1 cellular context compared by ENCODE assay signal in the genomic region with DNA sequence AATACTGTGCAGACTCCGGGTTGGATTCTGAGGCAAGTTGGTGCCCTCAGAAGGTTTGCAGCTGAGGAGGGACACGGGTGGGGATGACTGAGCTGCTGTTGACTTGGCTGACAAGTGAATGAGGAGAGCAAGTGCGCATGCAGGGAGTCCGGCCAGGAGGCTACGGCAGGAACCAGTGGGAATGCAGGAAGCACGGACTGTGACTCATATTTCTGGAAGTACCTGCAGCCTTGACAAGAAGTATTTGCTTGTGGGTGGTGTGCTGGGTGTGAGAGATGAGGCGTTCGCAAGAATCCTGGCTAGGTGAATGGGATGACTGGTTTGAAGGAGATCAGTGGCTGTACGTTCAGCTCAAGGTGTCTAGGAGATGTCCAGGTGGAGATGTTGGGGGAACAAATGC.
TF ChIP-seq lines count a peak whose summit lies in the region.

No MANE protein-coding gene starts in this region.

TF ChIP-seq in HEK293, 187 proteins besides CTCF, POLR2A, EP300 and RAD21 (continued from another document):
- TF ChIP-seq, protein P1, sequence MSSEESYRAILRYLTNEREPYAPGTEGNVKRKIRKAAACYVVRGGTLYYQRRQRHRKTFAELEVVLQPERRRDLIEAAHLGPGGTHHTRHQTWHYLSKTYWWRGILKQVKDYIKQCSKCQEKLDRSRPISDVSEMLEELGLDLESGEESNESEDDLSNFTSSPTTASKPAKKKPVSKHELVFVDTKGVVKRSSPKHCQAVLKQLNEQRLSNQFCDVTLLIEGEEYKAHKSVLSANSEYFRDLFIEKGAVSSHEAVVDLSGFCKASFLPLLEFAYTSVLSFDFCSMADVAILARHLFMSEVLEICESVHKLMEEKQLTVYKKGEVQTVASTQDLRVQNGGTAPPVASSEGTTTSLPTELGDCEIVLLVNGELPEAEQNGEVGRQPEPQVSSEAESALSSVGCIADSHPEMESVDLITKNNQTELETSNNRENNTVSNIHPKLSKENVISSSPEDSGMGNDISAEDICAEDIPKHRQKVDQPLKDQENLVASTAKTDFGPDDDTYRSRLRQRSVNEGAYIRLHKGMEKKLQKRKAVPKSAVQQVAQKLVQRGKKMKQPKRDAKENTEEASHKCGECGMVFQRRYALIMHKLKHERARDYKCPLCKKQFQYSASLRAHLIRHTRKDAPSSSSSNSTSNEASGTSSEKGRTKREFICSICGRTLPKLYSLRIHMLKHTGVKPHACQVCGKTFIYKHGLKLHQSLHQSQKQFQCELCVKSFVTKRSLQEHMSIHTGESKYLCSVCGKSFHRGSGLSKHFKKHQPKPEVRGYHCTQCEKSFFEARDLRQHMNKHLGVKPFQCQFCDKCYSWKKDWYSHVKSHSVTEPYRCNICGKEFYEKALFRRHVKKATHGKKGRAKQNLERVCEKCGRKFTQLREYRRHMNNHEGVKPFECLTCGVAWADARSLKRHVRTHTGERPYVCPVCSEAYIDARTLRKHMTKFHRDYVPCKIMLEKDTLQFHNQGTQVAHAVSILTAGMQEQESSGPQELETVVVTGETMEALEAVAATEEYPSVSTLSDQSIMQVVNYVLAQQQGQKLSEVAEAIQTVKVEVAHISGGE (tag by site-specific recombination; conservative IDR thresholded peaks at IDR 0.05; ENCODE audit: low read depth) = no peak
- no peak for TF ChIP-seq MEIS1 (CRISPR knock-in tag; IDR thresholded peaks at IDR 0.05; ENCODE audit: borderline replicate concordance)
- no peak for TF ChIP-seq ZNF404 (tag by site-specific recombination; IDR thresholded peaks at IDR 0.05)
- no peak for TF ChIP-seq ZNF707 (tag by site-specific recombination; IDR thresholded peaks at IDR 0.05)
- no peak for TF ChIP-seq ZNF701 (tag by site-specific recombination; IDR thresholded peaks at IDR 0.05)
- no peak for TF ChIP-seq ZNF747 (tag by site-specific recombination; IDR thresholded peaks at IDR 0.05)
- no peak for TF ChIP-seq ZNF239 (tag by site-specific recombination; IDR thresholded peaks at IDR 0.05)
- TF ChIP-seq ZNF391 (tag by site-specific recombination; IDR thresholded peaks at IDR 0.05; ENCODE audit: borderline replicate concordance, low read depth) = no peak
- no peak for TF ChIP-seq ZNF132 (tag by site-specific recombination; IDR thresholded peaks at IDR 0.05; ENCODE audit: borderline replicate concordance)
- TF ChIP-seq ZNF146 (tag by site-specific recombination; IDR thresholded peaks at IDR 0.05) = no peak
- TF ChIP-seq, protein P2, sequence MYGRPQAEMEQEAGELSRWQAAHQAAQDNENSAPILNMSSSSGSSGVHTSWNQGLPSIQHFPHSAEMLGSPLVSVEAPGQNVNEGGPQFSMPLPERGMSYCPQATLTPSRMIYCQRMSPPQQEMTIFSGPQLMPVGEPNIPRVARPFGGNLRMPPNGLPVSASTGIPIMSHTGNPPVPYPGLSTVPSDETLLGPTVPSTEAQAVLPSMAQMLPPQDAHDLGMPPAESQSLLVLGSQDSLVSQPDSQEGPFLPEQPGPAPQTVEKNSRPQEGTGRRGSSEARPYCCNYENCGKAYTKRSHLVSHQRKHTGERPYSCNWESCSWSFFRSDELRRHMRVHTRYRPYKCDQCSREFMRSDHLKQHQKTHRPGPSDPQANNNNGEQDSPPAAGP (tag by site-specific recombination; IDR thresholded peaks at IDR 0.05) = 0 out of 2 replicates have a peak, but pooled peaks have one; percentile 33
- TF ChIP-seq, protein P3, sequence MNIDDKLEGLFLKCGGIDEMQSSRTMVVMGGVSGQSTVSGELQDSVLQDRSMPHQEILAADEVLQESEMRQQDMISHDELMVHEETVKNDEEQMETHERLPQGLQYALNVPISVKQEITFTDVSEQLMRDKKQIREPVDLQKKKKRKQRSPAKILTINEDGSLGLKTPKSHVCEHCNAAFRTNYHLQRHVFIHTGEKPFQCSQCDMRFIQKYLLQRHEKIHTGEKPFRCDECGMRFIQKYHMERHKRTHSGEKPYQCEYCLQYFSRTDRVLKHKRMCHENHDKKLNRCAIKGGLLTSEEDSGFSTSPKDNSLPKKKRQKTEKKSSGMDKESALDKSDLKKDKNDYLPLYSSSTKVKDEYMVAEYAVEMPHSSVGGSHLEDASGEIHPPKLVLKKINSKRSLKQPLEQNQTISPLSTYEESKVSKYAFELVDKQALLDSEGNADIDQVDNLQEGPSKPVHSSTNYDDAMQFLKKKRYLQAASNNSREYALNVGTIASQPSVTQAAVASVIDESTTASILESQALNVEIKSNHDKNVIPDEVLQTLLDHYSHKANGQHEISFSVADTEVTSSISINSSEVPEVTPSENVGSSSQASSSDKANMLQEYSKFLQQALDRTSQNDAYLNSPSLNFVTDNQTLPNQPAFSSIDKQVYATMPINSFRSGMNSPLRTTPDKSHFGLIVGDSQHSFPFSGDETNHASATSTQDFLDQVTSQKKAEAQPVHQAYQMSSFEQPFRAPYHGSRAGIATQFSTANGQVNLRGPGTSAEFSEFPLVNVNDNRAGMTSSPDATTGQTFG (tag by site-specific recombination; IDR thresholded peaks at IDR 0.05; ENCODE audit: borderline replicate concordance) = no peak
- TF ChIP-seq, protein P4, sequence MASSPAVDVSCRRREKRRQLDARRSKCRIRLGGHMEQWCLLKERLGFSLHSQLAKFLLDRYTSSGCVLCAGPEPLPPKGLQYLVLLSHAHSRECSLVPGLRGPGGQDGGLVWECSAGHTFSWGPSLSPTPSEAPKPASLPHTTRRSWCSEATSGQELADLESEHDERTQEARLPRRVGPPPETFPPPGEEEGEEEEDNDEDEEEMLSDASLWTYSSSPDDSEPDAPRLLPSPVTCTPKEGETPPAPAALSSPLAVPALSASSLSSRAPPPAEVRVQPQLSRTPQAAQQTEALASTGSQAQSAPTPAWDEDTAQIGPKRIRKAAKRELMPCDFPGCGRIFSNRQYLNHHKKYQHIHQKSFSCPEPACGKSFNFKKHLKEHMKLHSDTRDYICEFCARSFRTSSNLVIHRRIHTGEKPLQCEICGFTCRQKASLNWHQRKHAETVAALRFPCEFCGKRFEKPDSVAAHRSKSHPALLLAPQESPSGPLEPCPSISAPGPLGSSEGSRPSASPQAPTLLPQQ (tag by site-specific recombination; IDR thresholded peaks at IDR 0.05) = no peak
- TF ChIP-seq ZIC2 (tag by site-specific recombination; IDR thresholded peaks at IDR 0.05) = 0 out of 2 replicates have a peak, but pooled peaks have one; percentile 7
- TF ChIP-seq, protein P5, sequence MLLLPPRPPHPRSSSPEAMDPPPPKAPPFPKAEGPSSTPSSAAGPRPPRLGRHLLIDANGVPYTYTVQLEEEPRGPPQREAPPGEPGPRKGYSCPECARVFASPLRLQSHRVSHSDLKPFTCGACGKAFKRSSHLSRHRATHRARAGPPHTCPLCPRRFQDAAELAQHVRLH (tag by site-specific recombination; IDR thresholded peaks at IDR 0.05) = no peak
